15 cellular contexts compared by ENCODE assay signal in the genomic region with DNA sequence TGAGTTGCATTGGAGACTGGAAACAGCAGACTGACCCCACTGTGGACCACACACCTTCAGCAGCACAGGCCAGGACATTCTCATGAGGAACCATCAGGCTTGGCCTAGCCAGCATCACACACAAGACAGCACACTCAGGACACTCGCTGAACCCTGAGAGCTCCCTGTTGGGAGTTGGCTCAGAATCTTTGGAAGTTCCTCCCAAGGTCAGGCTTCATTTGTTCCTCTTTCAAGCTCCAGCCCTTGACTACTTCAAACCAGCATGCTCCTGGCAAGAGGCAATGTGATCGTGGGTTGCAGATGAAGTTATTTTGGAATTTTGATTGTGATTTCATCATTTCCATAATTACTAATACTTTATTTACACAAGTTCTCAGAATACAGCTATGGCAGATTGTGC. TPM values are rescaled to one million over a fixed set of nuclear protein-coding genes. Genes with fewer than 3 reads are reported as not detected.
"Had no signal": no experiment of that assay in that cellular context is flagged by ENCODE, and none has a peak within 500 bp of the region (broad histone marks: within the 10 kb centered on the region; RNA-seq: fewer than 3 reads in every experiment).

No MANE protein-coding gene starts in this region.

- DNase-seq: activated CD4-positive, alpha-beta memory T cell treated with anti-CD3 and anti-CD28 coated beads, Interleukin-2, amount 10 ng/mL, durations not matched to agents 7 days and 5 days; activated CD4-positive, alpha-beta T cell treated with anti-CD3 and anti-CD28 coated beads for 36 hours; activated gamma-delta T cell; activated T-cell treated with anti-CD3 and anti-CD28 coated beads, Interleukin-2, amount 50 U/mL, for 48 hours; amniotic stem cell; cerebellar nuclear complex; effector CD8-positive, alpha-beta T cell; hippocampal formation; kidney glomerular epithelial cell; left ventricle myocardium superior; mesendoderm; small intestine; stimulated activated naive CD8-positive, alpha-beta T cell treated with anti-CD3 and anti-CD28 coated beads, Interleukin-15, Interleukin-2, amounts not matched to agents 100 U/mL and 50 U/mL, for 24 hours; trophoblast cell had no signal

- ATAC-seq: activated CD4-positive, alpha-beta T cell treated with anti-CD3 and anti-CD28 coated beads for 36 hours; left ventricle myocardium superior; natural killer cell treated with Interleukin-12 subunit alpha and Interleukin-12 subunit beta and Interleukin-15 and Interleukin-18, amount 100 ng/mL, for 72 hours; stimulated activated naive CD8-positive, alpha-beta T cell treated with anti-CD3 and anti-CD28 coated beads, Interleukin-15, Interleukin-2, amounts not matched to agents 100 U/mL and 50 U/mL, for 24 hours had no signal

- FAIRE-seq: small intestine had no signal

RNA-seq across cellular contexts. Expression of gene MT1H, which starts 2.1 kb away (rescaled TPM):
- total RNA-seq: activated CD4-positive, alpha-beta memory T cell treated with anti-CD3 and anti-CD28 coated beads, Interleukin-2, amount 10 ng/mL, durations not matched to agents 7 days and 5 days; left ventricle myocardium superior; natural killer cell treated with Interleukin-12 subunit alpha and Interleukin-12 subunit beta and Interleukin-15 and Interleukin-18, amount 100 ng/mL, for 72 hours had no signal

RNA-seq across cellular contexts. Expression of gene MT1G, which starts 3.8 kb away (rescaled TPM):
- total RNA-seq: left ventricle myocardium superior had no signal

RNA-seq across cellular contexts. Expression of gene MT1B, which starts 20.0 kb away (rescaled TPM):
- total RNA-seq: activated CD4-positive, alpha-beta memory T cell treated with anti-CD3 and anti-CD28 coated beads, Interleukin-2, amount 10 ng/mL, durations not matched to agents 7 days and 5 days; activated CD4-positive, alpha-beta T cell treated with anti-CD3 and anti-CD28 coated beads for 36 hours; left ventricle myocardium superior; natural killer cell treated with Interleukin-12 subunit alpha and Interleukin-12 subunit beta and Interleukin-15 and Interleukin-18, amount 100 ng/mL, for 72 hours had no signal
- polyA plus RNA-seq: small intestine had no signal
